8 cellular contexts compared by ENCODE assay signal in genomic region chr17:75749545-75750389, GRCh38. TPM values are rescaled to one million over a fixed set of nuclear protein-coding genes. Genes with fewer than 3 reads are reported as not detected.
A peak's percentile ranks its signal among the peaks of the same experiment; 100 is the strongest.
DNase-seq lines count a peak whose midpoint lies in the region; ATAC-seq and TF ChIP-seq lines count a peak whose summit lies in the region.

No MANE protein-coding gene starts in this region.

- H3K4me3 ChIP-seq in transverse colon, result no peak overlapping the region

- no peak for TF ChIP-seq POLR2A in transverse colon (IDR thresholded peaks at IDR 0.05)

- H3K4me3 Mint-ChIP-seq in activated naive CD4-positive, alpha-beta T cell treated with anti-CD3 and anti-CD28 coated beads for 36 hours, result no peak overlapping the region

- 30% methylated on average over 17 of the region's 20 CpGs; no CpG with 5 or more reads in 1 of the 2 donors for WGBS in transverse colon (ENCODE audit: low coverage in 1 of 2), 2 donors

- H3K27me3 ChIP-seq in transverse colon, result no peaks in the 10 kb centered on the region

- peak; percentile 93 for TF ChIP-seq CTCF in GM12873 (IDR thresholded peaks at IDR 0.05; ENCODE audit: insufficient read depth, low read depth, low read length, missing control alignments)
- peak; percentile 93 to 96 (median 94) for TF ChIP-seq CTCF in transverse colon (IDR thresholded peaks at IDR 0.05)

- H3K36me3 Mint-ChIP-seq in activated naive CD4-positive, alpha-beta T cell treated with anti-CD3 and anti-CD28 coated beads for 36 hours (ENCODE audit: low read depth), result no peaks in the 10 kb centered on the region

- no peaks in the 10 kb centered on the region for H3K9me3 ChIP-seq in transverse colon

- intact Hi-C loops in activated naive CD4-positive, alpha-beta T cell treated with anti-CD3 and anti-CD28 coated beads for 36 hours (cut with micrococcal nuclease), result loop anchor here (1.0 to 10.0 kb wide), 6 partner anchors 83 to 323 kb away; partner anchors contain the start of genes CASKIN2, CDK3, MYO15B and RECQL5
- intact Hi-C loops in transverse colon (cut with DNase I; ENCODE audit: low total_unique reads), result loop anchor here (2.0 to 10.0 kb wide), 3 partner anchors 75 to 117 kb away; partner anchors contain the start of gene SMIM5

- H3K9me3 Mint-ChIP-seq in activated naive CD4-positive, alpha-beta T cell treated with anti-CD3 and anti-CD28 coated beads for 36 hours, result no peaks in the 10 kb centered on the region

- peaks cover 0 to 5% (median 0%) of the 10 kb centered on the region in 4 donors for H3K36me3 ChIP-seq in transverse colon

- no peaks in the 10 kb centered on the region for H3K27me3 Mint-ChIP-seq in activated naive CD4-positive, alpha-beta T cell treated with anti-CD3 and anti-CD28 coated beads for 36 hours (ENCODE audit: low read depth)

- peak overlapping the region; percentile 18 for H3K27ac Mint-ChIP-seq in activated naive CD4-positive, alpha-beta T cell treated with anti-CD3 and anti-CD28 coated beads for 36 hours

- ATAC-seq in SK-N-SH treated with all-trans-retinoic acid at 6 μM for 48 hours (peak; percentile 84), HG02571 (IDR thresholded peaks at IDR 0.05; ENCODE audit: unreplicated experiment) (no peak)

- TF ChIP-seq EP300 in transverse colon (IDR thresholded peaks at IDR 0.05; ENCODE audit: low read depth), result no peak

- CTCF ChIA-PET in activated naive CD4-positive, alpha-beta T cell treated with anti-CD3 and anti-CD28 coated beads for 36 hours (lab: Charles Lee), result interaction anchor here (0.6 to 8.6 kb wide), 38 partner anchors 9 to 1458 kb away, joined by 3 to 166 read pairs (median 4); partner anchors contain the start of genes GALK1, MYO15B and SMIM5

- in situ Hi-C loops in transverse colon (cut with MboI; ENCODE audit: low pct_ligation_motif_present in 1 of 4, low pct_unique_long_range_greater_than_20kb in 1 of 4, low sequenced_read_pairs in 3 of 4), result loop anchor here (5.0 to 25.0 kb wide), 3 partner anchors 75 to 138 kb away; partner anchors contain the start of genes TRIM47 (in 1 of the 4) and TRIM65 (in 1 of the 4)

- H3K27ac ChIP-seq in transverse colon, result no peak overlapping the region

- H3K4me1 Mint-ChIP-seq in activated naive CD4-positive, alpha-beta T cell treated with anti-CD3 and anti-CD28 coated beads for 36 hours (ENCODE audit: low read depth), result peaks cover 14% of the 10 kb centered on the region

- peaks cover 0 to 20% (median 9%) of the 10 kb centered on the region in 4 donors for H3K4me1 ChIP-seq in transverse colon

- peak; percentile 89 for DNase-seq in NAMALWA (ENCODE audit: low spot score)
- peak; percentile 92 for DNase-seq in activated naive CD4-positive, alpha-beta T cell treated with anti-CD3 and anti-CD28 coated beads for 36 hours
- DNase-seq in glomerular visceral epithelial cell (ENCODE audit: extremely low spot score), result peak; percentile 84
- DNase-seq in pons (ENCODE audit: low spot score), result peak; percentile 74
- peak; percentile 89 for DNase-seq in transverse colon

TF ChIP-seq in SK-N-SH treated with all-trans-retinoic acid at 6 μM for 48 hours, 23 proteins besides CTCF, POLR2A, EP300 and RAD21:
- TF ChIP-seq CREB5 (CRISPR knock-in tag; IDR thresholded peaks at IDR 0.05; ENCODE audit: low read depth), result no peak
- 0 out of 2 replicates have a peak, but pooled peaks have one; percentile 23 for TF ChIP-seq ZNF565 (CRISPR knock-in tag; conservative IDR thresholded peaks at IDR 0.05; ENCODE audit: low read depth)

RNA-seq across cellular contexts. Expression of gene GALK1, which starts 15.2 kb away (rescaled TPM):
- 10 to 100 TPM; 48.7 to 50.2 TPM for total RNA-seq in activated naive CD4-positive, alpha-beta T cell treated with anti-CD3 and anti-CD28 coated beads for 36 hours
- total RNA-seq in transverse colon, result 100 to 1,000 TPM in 1 of 4 donors, 10 to 100 TPM in 1, 1 to 10 TPM in 2; 9.3 to 116 (median 30.9) TPM

RNA-seq across cellular contexts. Expression of gene ITGB4, which starts 28.5 kb away (rescaled TPM):
- 1 to 10 TPM in 1 of 2 experiments, under 1 TPM in 1; 0.83 to 1.0 TPM for total RNA-seq in activated naive CD4-positive, alpha-beta T cell treated with anti-CD3 and anti-CD28 coated beads for 36 hours
- 100 to 1,000 TPM; 196 to 323 (median 229) TPM for total RNA-seq in transverse colon

RNA-seq across cellular contexts. Expression of gene UNK, which starts 34.8 kb away (rescaled TPM):
- total RNA-seq in activated naive CD4-positive, alpha-beta T cell treated with anti-CD3 and anti-CD28 coated beads for 36 hours, result 10 to 100 TPM; 19.1 to 21.4 TPM
- total RNA-seq in transverse colon, result 10 to 100 TPM; 24.0 to 99.1 (median 63.1) TPM

Comparison
In these comparisons a context has a peak if more than half of its experiments do, and no peak if none do; other contexts are left out.
1. RNA of gene ITGB4, which starts 28.5 kb away (total RNA-seq): 196 to 323 TPM in transverse colon; 0.83 to 1.0 TPM in activated naive CD4-positive, alpha-beta T cell treated with anti-CD3 and anti-CD28 coated beads for 36 hours; every median in the first group is over 10 times any median in the second.
2. Peak in every context shown above with its lines, with median percentiles within 50 percentile points of each other: DNase-seq.